Comparison of ENCODE assay signal across 8 cellular contexts in genomic region chr17:2707721-2708584, GRCh38. TPM values are rescaled to one million over a fixed set of nuclear protein-coding genes. Genes with fewer than 3 reads are reported as not detected.
A peak's percentile ranks its signal among the peaks of the same experiment; 100 is the strongest.
DNase-seq lines count a peak whose midpoint lies in the region; ATAC-seq and TF ChIP-seq lines count a peak whose summit lies in the region.

No MANE protein-coding gene starts in this region.

- H3K27me3 ChIP-seq in hepatocyte = no peaks in the 10 kb centered on the region

- H2AFZ ChIP-seq in hepatocyte = no peak overlapping the region

- H3K79me2 ChIP-seq in hepatocyte = peaks cover 65% of the 10 kb centered on the region

- H3K9me2 ChIP-seq in hepatocyte (replicated peaks; ENCODE audit: insufficient read depth) = no peaks in the 10 kb centered on the region

- H3K4me1 ChIP-seq in hepatocyte (ENCODE audit: insufficient read depth) = peaks cover 42% of the 10 kb centered on the region

- H3K36me3 Mint-ChIP-seq in activated CD4-positive, alpha-beta T cell treated with anti-CD3 and anti-CD28 coated beads, Interleukin-2, amount 10 ng/mL, durations not matched to agents 24 days and 14 days (ENCODE audit: low read depth) = peaks cover 26% of the 10 kb centered on the region

- peak; percentile 69 for DNase-seq in activated CD4-positive, alpha-beta T cell treated with anti-CD3 and anti-CD28 coated beads, Interleukin-2, amount 10 ng/mL, durations not matched to agents 24 days and 14 days
- DNase-seq in activated CD4-positive, alpha-beta T cell treated with anti-CD3 and anti-CD28 coated beads, Interleukin-2, amount 50 U/mL, for 4 hours = no peak
- peak; percentile 55 for DNase-seq in hepatocyte (ENCODE audit: low spot score)
- no peak for DNase-seq in stimulated activated naive CD8-positive, alpha-beta T cell treated with anti-CD3 and anti-CD28 coated beads, Interleukin-15, amount 100 ng/mL, for 72 hours
- DNase-seq in NCI-H748 treated with DMSO at 0.1 percent for 48 hours (lab: John Stamatoyannopoulos, UW) = no peak
- no peak for DNase-seq in Kasumi-1 (lab: John Stamatoyannopoulos, UW)

- intact Hi-C loops in activated CD4-positive, alpha-beta T cell treated with anti-CD3 and anti-CD28 coated beads, Interleukin-2, amount 10 ng/mL, durations not matched to agents 24 days and 14 days (cut with micrococcal nuclease) = no loop called here

- peak; percentile 31 for TF ChIP-seq CTCF in hepatocyte (IDR thresholded peaks at IDR 0.05; ENCODE audit: poor library complexity)

- peaks cover 40% of the 10 kb centered on the region for H3K4me1 Mint-ChIP-seq in activated CD4-positive, alpha-beta T cell treated with anti-CD3 and anti-CD28 coated beads, Interleukin-2, amount 10 ng/mL, durations not matched to agents 24 days and 14 days
- peaks cover 67% of the 10 kb centered on the region for H3K4me1 Mint-ChIP-seq in stimulated activated naive CD8-positive, alpha-beta T cell treated with anti-CD3 and anti-CD28 coated beads, Interleukin-15, amount 100 ng/mL, for 72 hours

- no peak overlapping the region for H3K4me3 ChIP-seq in hepatocyte

- peak overlapping the region; percentile 96 for H3K4me2 ChIP-seq in hepatocyte

- H3K9me3 Mint-ChIP-seq in activated CD4-positive, alpha-beta T cell treated with anti-CD3 and anti-CD28 coated beads, Interleukin-2, amount 10 ng/mL, durations not matched to agents 24 days and 14 days = no peaks in the 10 kb centered on the region
- H3K9me3 Mint-ChIP-seq in stimulated activated naive CD8-positive, alpha-beta T cell treated with anti-CD3 and anti-CD28 coated beads, Interleukin-15, amount 100 ng/mL, for 72 hours = no peaks in the 10 kb centered on the region

- peaks cover 51% of the 10 kb centered on the region for H4K20me1 ChIP-seq in hepatocyte (ENCODE audit: insufficient read depth, poor library complexity, severe bottlenecking)

- H3K36me3 ChIP-seq in hepatocyte (replicated peaks; ENCODE audit: insufficient read depth, low read depth) = no peaks in the 10 kb centered on the region

- ATAC-seq in stimulated activated naive CD8-positive, alpha-beta T cell treated with anti-CD3 and anti-CD28 coated beads, Interleukin-15, amount 100 ng/mL, for 72 hours = no peak
- ATAC-seq in GM21447 (IDR thresholded peaks at IDR 0.05; ENCODE audit: unreplicated experiment) = no peak

- H3K27ac ChIP-seq in angular gyrus (ENCODE audit: low read depth, low read length) (peak overlapping the region; percentile 38), hepatocyte (no peak overlapping the region)

- H3K27ac Mint-ChIP-seq in activated CD4-positive, alpha-beta T cell treated with anti-CD3 and anti-CD28 coated beads, Interleukin-2, amount 10 ng/mL, durations not matched to agents 24 days and 14 days = peak overlapping the region; percentile 15
- H3K27ac Mint-ChIP-seq in stimulated activated naive CD8-positive, alpha-beta T cell treated with anti-CD3 and anti-CD28 coated beads, Interleukin-15, amount 100 ng/mL, for 72 hours = peak overlapping the region; percentile 12 to 79

- H3K4me3 Mint-ChIP-seq in activated CD4-positive, alpha-beta T cell treated with anti-CD3 and anti-CD28 coated beads, Interleukin-2, amount 10 ng/mL, durations not matched to agents 24 days and 14 days = no peak overlapping the region
- H3K4me3 Mint-ChIP-seq in stimulated activated naive CD8-positive, alpha-beta T cell treated with anti-CD3 and anti-CD28 coated beads, Interleukin-15, amount 100 ng/mL, for 72 hours = no peak overlapping the region

- no peaks in the 10 kb centered on the region for H3K9me3 ChIP-seq in hepatocyte (ENCODE audit: low read depth)

- no peaks in the 10 kb centered on the region for H3K27me3 Mint-ChIP-seq in activated CD4-positive, alpha-beta T cell treated with anti-CD3 and anti-CD28 coated beads, Interleukin-2, amount 10 ng/mL, durations not matched to agents 24 days and 14 days
- no peaks in the 10 kb centered on the region for H3K27me3 Mint-ChIP-seq in stimulated activated naive CD8-positive, alpha-beta T cell treated with anti-CD3 and anti-CD28 coated beads, Interleukin-15, amount 100 ng/mL, for 72 hours

- WGBS in hepatocyte (ENCODE audit: low lambda C conversion rate, missing lambda C conversion rate) = 86% methylated on average over 13 of the region's 13 CpGs

RNA-seq across cellular contexts. Expression of gene CLUH, which starts 3.6 kb away (rescaled TPM):
- 178 and 193 TPM in 2 replicates for total RNA-seq in activated CD4-positive, alpha-beta T cell treated with anti-CD3 and anti-CD28 coated beads, Interleukin-2, amount 10 ng/mL, durations not matched to agents 24 days and 14 days
- total RNA-seq in hepatocyte = 28.7 and 45.5 TPM in 2 replicates
- 50.2 and 54.4 TPM in 2 replicates for polyA plus RNA-seq in hepatocyte

RNA-seq across cellular contexts. Expression of gene CCDC92B, which starts 41.5 kb away (rescaled TPM):
- total RNA-seq in activated CD4-positive, alpha-beta T cell treated with anti-CD3 and anti-CD28 coated beads, Interleukin-2, amount 10 ng/mL, durations not matched to agents 24 days and 14 days = 0.14 TPM in 2 replicates
- total RNA-seq in hepatocyte = 0.12 TPM in 1 of 2 replicates, not detected in the other
- polyA plus RNA-seq in hepatocyte = 0.10 TPM in 1 of 2 replicates, not detected in the other

Comparison
In these comparisons a context has a peak if more than half of its experiments do, and no peak if none do; other contexts are left out.
1. DNase-seq: peak in activated CD4-positive, alpha-beta T cell treated with anti-CD3 and anti-CD28 coated beads, Interleukin-2, amount 10 ng/mL, durations not matched to agents 24 days and 14 days (single experiment) and hepatocyte (single experiment); none in activated CD4-positive, alpha-beta T cell treated with anti-CD3 and anti-CD28 coated beads, Interleukin-2, amount 50 U/mL, for 4 hours (0 of 2), stimulated activated naive CD8-positive, alpha-beta T cell treated with anti-CD3 and anti-CD28 coated beads, Interleukin-15, amount 100 ng/mL, for 72 hours (0 of 2), NCI-H748 treated with DMSO at 0.1 percent for 48 hours (single experiment) and Kasumi-1 (0 of 2).